ENCODE assay signal across 2 cellular contexts in genomic region chr14:89723930-89724915, GRCh38.
TF ChIP-seq lines count a peak whose summit lies in the region.

No MANE protein-coding gene starts in this region.

TF ChIP-seq in GM23338, 12 proteins besides CTCF, POLR2A, EP300 and RAD21 (continued from another document):
- TF ChIP-seq ZNF462 (CRISPR knock-in tag; IDR thresholded peaks at IDR 0.05): no peak
- TF ChIP-seq NANOG (IDR thresholded peaks at IDR 0.05; ENCODE audit: borderline replicate concordance): no peak
- no peak for TF ChIP-seq ZNF114 (CRISPR knock-in tag; IDR thresholded peaks at IDR 0.05)
- no peak for TF ChIP-seq REST (IDR thresholded peaks at IDR 0.05; ENCODE audit: unreplicated experiment)

TF ChIP-seq in SK-N-SH, 30 proteins besides CTCF, POLR2A, EP300 and RAD21 (continued from another document):
- no peak for TF ChIP-seq MAX (IDR thresholded peaks at IDR 0.05; ENCODE audit: low read depth)
- TF ChIP-seq RXRA (IDR thresholded peaks at IDR 0.05; ENCODE audit: borderline replicate concordance, low read depth): no peak
- TF ChIP-seq PBX3 (IDR thresholded peaks at IDR 0.05): no peak
- no peak for TF ChIP-seq IRF3 (IDR thresholded peaks at IDR 0.05; ENCODE audit: low read depth, low read length)
TF ChIP-seq in SK-N-SH: peak in this region for 0.
